Comparison of ENCODE assay signal across 30 cellular contexts in the genomic region with DNA sequence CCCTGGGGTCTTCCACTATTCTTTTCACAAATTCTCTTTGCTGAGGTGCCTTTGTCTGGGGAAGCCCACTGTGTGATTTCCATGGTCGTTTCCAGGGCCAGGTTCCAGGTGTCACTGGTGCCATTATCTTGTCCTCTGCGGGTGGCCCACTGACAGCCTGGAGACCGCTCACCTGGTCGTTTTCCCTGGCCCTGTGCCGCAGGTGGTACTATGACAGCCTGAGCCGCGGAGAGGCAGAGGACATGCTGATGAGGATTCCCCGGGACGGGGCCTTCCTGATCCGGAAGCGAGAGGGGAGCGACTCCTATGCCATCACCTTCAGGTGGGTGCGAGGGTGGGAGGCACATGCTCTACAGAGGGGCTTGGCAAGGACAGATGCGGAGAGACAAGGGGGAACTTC.
"Had no signal": no experiment of that assay in that cellular context is flagged by ENCODE, and none has a peak within 500 bp of the region (broad histone marks: within the 10 kb centered on the region; RNA-seq: fewer than 3 reads in every experiment).

No MANE protein-coding gene starts in this region.

- H3K4me1 Mint-ChIP-seq: activated CD4-positive, alpha-beta memory T cell treated with anti-CD3 and anti-CD28 coated beads, Interleukin-2, amount 10 ng/mL, durations not matched to agents 7 days and 5 days; activated CD8-positive, alpha-beta memory T cell treated with anti-CD3 and anti-CD28 coated beads, Interleukin-2, amount 10 ng/mL, durations not matched to agents 7 days and 5 days; activated naive CD4-positive, alpha-beta T cell treated with anti-CD3 and anti-CD28 coated beads, Interleukin-2, amount 50 U/mL, for 24 hours; activated naive CD8-positive, alpha-beta T cell treated with anti-CD3 and anti-CD28 coated beads, Interleukin-2, amount 10 ng/mL, durations not matched to agents 7 days and 5 days had no signal

- H3K36me3 Mint-ChIP-seq: activated naive CD4-positive, alpha-beta T cell treated with anti-CD3 and anti-CD28 coated beads, Interleukin-2, amount 50 U/mL, for 24 hours; activated naive CD8-positive, alpha-beta T cell treated with anti-CD3 and anti-CD28 coated beads, Interleukin-2, amount 10 ng/mL, durations not matched to agents 7 days and 5 days had no signal

- ATAC-seq: activated CD8-positive, alpha-beta memory T cell treated with anti-CD3 and anti-CD28 coated beads, Interleukin-2, amount 10 ng/mL, durations not matched to agents 7 days and 5 days; body of pancreas had no signal

- H3K27ac Mint-ChIP-seq: activated CD4-positive, alpha-beta memory T cell treated with anti-CD3 and anti-CD28 coated beads, Interleukin-2, amount 10 ng/mL, durations not matched to agents 7 days and 5 days; activated CD8-positive, alpha-beta memory T cell treated with anti-CD3 and anti-CD28 coated beads, Interleukin-2, amount 10 ng/mL, durations not matched to agents 7 days and 5 days; activated naive CD4-positive, alpha-beta T cell treated with anti-CD3 and anti-CD28 coated beads, Interleukin-2, amount 50 U/mL, for 24 hours; activated naive CD8-positive, alpha-beta T cell treated with anti-CD3 and anti-CD28 coated beads, Interleukin-2, amount 10 ng/mL, durations not matched to agents 7 days and 5 days had no signal

- H3K9me3 Mint-ChIP-seq: activated CD4-positive, alpha-beta memory T cell treated with anti-CD3 and anti-CD28 coated beads, Interleukin-2, amount 10 ng/mL, durations not matched to agents 7 days and 5 days; activated naive CD4-positive, alpha-beta T cell treated with anti-CD3 and anti-CD28 coated beads, Interleukin-2, amount 50 U/mL, for 24 hours; activated naive CD8-positive, alpha-beta T cell treated with anti-CD3 and anti-CD28 coated beads, Interleukin-2, amount 10 ng/mL, durations not matched to agents 7 days and 5 days had no signal

- H3K27me3 Mint-ChIP-seq: activated CD4-positive, alpha-beta memory T cell treated with anti-CD3 and anti-CD28 coated beads, Interleukin-2, amount 10 ng/mL, durations not matched to agents 7 days and 5 days; activated CD8-positive, alpha-beta memory T cell treated with anti-CD3 and anti-CD28 coated beads, Interleukin-2, amount 10 ng/mL, durations not matched to agents 7 days and 5 days had no signal

- H3K4me3 Mint-ChIP-seq: activated CD4-positive, alpha-beta memory T cell treated with anti-CD3 and anti-CD28 coated beads, Interleukin-2, amount 10 ng/mL, durations not matched to agents 7 days and 5 days; activated CD8-positive, alpha-beta memory T cell treated with anti-CD3 and anti-CD28 coated beads, Interleukin-2, amount 10 ng/mL, durations not matched to agents 7 days and 5 days; activated naive CD4-positive, alpha-beta T cell treated with anti-CD3 and anti-CD28 coated beads, Interleukin-2, amount 50 U/mL, for 24 hours; activated naive CD8-positive, alpha-beta T cell treated with anti-CD3 and anti-CD28 coated beads, Interleukin-2, amount 10 ng/mL, durations not matched to agents 7 days and 5 days had no signal

- DNase-seq: activated CD4-positive, alpha-beta memory T cell treated with anti-CD3 and anti-CD28 coated beads, Interleukin-2, amount 10 ng/mL, durations not matched to agents 7 days and 5 days; activated CD4-positive, alpha-beta T cell treated with anti-CD3 and anti-CD28 coated beads for 1 hour; activated CD4-positive, alpha-beta T cell treated with anti-CD3 and anti-CD28 coated beads for 48 hours; activated CD4-positive, CD25-positive, alpha-beta regulatory T cell; activated CD8-positive, alpha-beta memory T cell treated with anti-CD3 and anti-CD28 coated beads for 24 hours; activated CD8-positive, alpha-beta memory T cell treated with anti-CD3 and anti-CD28 coated beads, Interleukin-2, amount 10 ng/mL, durations not matched to agents 7 days and 5 days; activated CD8-positive, alpha-beta memory T cell treated with anti-CD3 and anti-CD28 coated beads, Interleukin-2, amount 50 U/mL, for 48 hours; activated gamma-delta T cell; activated naive CD4-positive, alpha-beta T cell treated with Interleukin-2 at 50 U/mL for 16 hours; activated naive CD8-positive, alpha-beta T cell treated with anti-CD3 and anti-CD28 coated beads, Interleukin-2, amount 10 ng/mL, durations not matched to agents 7 days and 5 days; activated T-cell treated with anti-CD3 and anti-CD28 coated beads, Interleukin-2, amount 50 U/mL, for 48 hours; amygdala; body of pancreas; Kasumi-1; KG1; MG63; NCI-H1048; NCI-H1105 treated with DMSO at 0.1 percent for 48 hours; NCI-H1436; NCI-H187; NCI-H2029 treated with DMSO at 0.1 percent for 48 hours; NCI-H2107; NCI-H2171; NCI-H2227 treated with DMSO at 0.1 percent for 48 hours; NCI-H524 treated with DMSO at 0.1 percent for 48 hours; PC-9; Right ventricle myocardium superior; T1000; WERI-Rb-1 had no signal
